8 cellular contexts compared by ENCODE assay signal in the genomic region with DNA sequence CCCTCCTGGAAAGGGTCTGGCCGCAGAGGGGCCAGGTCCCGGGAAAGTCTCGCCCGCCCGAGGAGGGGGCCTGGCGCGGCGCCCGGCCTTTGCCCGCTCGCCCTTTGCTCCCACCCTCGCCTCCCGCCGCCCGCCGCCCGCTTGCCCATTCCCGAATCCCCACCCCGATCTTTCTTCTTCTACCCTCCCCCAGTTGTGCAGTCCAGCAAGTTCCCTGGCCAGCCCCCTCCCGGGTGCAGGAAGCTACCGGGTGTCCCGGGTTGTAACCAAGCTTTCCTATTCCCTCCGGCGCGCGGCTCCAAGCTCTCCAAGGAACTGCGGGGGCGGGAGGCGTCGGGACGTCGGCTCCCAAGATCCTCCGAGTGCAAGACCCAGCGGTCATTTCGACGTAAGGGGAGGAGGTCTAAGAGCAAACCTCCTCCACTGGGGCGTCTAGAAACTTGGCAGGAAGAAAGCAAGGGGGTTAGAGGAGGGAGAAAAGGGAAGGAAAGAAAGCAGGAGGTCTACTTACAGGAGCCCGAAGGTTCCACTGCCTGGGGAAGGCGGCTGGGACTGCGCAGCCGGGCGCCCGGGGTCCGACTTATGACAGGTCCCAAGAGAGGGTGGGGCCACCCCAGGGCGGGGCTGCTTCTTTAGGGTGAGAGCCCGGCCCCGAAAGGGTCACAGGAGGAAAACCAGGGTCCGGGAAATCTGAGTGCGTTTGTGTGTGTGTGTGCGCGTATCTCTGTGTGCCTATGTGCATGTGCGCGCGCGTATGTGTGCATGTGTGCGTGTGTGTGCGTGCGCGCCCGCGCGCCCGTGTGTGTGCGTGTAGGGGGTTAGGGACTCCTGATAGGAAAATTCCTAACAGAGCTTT. TPM values are rescaled to one million over a fixed set of nuclear protein-coding genes. Genes with fewer than 3 reads are reported as not detected.
DNase-seq lines count a peak whose midpoint lies in the region; ATAC-seq and TF ChIP-seq lines count a peak whose summit lies in the region.

Gene PTGR1 (minus strand): TSS at position 556 of the 856 bp plus-strand sequence. CDS start 2,225 bp downstream, outside the sequence.

- TF ChIP-seq CTCF in VCaP (conservative IDR thresholded peaks at IDR 0.05): no peak
- no peak for TF ChIP-seq CTCF in left lung (IDR thresholded peaks at IDR 0.05)

- intact Hi-C loops in left lung (cut with DNase I): no loop called here

- WGBS in ectodermal cell, 2 experiments: 23 to 26% methylated on average over 64 of the region's 64 CpGs

- no peaks in the 10 kb centered on the region for H3K9me3 ChIP-seq in ectodermal cell (ENCODE audit: control insufficient read depth, low read length)
- no peaks in the 10 kb centered on the region for H3K9me3 ChIP-seq in left lung

- no peaks in the 10 kb centered on the region for H3K36me3 ChIP-seq in ectodermal cell (ENCODE audit: control insufficient read depth, insufficient read depth, low read length)
- peaks cover 0 to 26% of the 10 kb centered on the region in 2 donors for H3K36me3 ChIP-seq in left lung

- H3K4me3 ChIP-seq in ectodermal cell (ENCODE audit: insufficient read depth, low read depth, low read length) (peak within 1 kb of the TSS; percentile 58), left lung (peak within 1 kb of the TSS; percentile 61 to 73)

- H3K27me3 ChIP-seq in ectodermal cell (ENCODE audit: control insufficient read depth, insufficient read depth, low read length, poor library complexity, severe bottlenecking) (no peaks in the 10 kb centered on the region), left lung (peaks cover 0 to 8% of the 10 kb centered on the region in 2 donors)

- ATAC-seq in left lung (peak; percentile 88), HG02642 (IDR thresholded peaks at IDR 0.05; ENCODE audit: poor library complexity, unreplicated experiment) (no peak)

- H3K4me1 ChIP-seq in ectodermal cell (ENCODE audit: control insufficient read depth, insufficient read depth, low read length): no peaks in the 10 kb centered on the region
- peaks cover 0 to 22% of the 10 kb centered on the region in 2 donors for H3K4me1 ChIP-seq in left lung

- H3K27ac ChIP-seq in VCaP: peak within 1 kb of the TSS; percentile 99
- no peak within 1 kb of the TSS for H3K27ac ChIP-seq in ectodermal cell (ENCODE audit: insufficient read depth, low read depth, low read length, poor library complexity, severe bottlenecking)
- H3K27ac ChIP-seq in left lung: peak within 1 kb of the TSS; percentile 82 to 94

- peak; percentile 7 for DNase-seq in NCI-H2171 treated with DMSO at 0.1 percent for 48 hours (lab: John Stamatoyannopoulos, UW)
- DNase-seq in NCI-H2171 (lab: John Stamatoyannopoulos, UW): no peak
- peak; percentile 86 for DNase-seq in LHCN-M2 (ENCODE audit: low read depth)
- peak; percentile 90 to 93 for DNase-seq in left lung
- DNase-seq in stimulated activated CD4-positive, alpha-beta T cell treated with anti-CD3 and anti-CD28 coated beads, Interleukin-2, amount 100 ng/mL, for 24 hours: peak; percentile 21 to 38

RNA-seq across cellular contexts. Expression of gene PTGR1, which starts in this region (rescaled TPM):
- total RNA-seq in LHCN-M2 (2014; rRNA removed): 82.7 and 89.7 TPM in 2 replicates
- polyA plus RNA-seq in LHCN-M2 (2012): 93.9 TPM
- 71.6 TPM for polyA plus RNA-seq in ectodermal cell (2013, experiment 1 of 4)
- polyA plus RNA-seq in ectodermal cell (2013, experiment 2 of 4): 81.1 TPM
- 53.5 TPM for polyA plus RNA-seq in ectodermal cell (2013, experiment 3 of 4)
- polyA plus RNA-seq in ectodermal cell (2013, experiment 4 of 4): 66.1 TPM
- total RNA-seq in left lung: 10 to 100 TPM; 51.5 to 63.9 TPM
